ENCODE assay signal across 1 cellular context in the genomic region with DNA sequence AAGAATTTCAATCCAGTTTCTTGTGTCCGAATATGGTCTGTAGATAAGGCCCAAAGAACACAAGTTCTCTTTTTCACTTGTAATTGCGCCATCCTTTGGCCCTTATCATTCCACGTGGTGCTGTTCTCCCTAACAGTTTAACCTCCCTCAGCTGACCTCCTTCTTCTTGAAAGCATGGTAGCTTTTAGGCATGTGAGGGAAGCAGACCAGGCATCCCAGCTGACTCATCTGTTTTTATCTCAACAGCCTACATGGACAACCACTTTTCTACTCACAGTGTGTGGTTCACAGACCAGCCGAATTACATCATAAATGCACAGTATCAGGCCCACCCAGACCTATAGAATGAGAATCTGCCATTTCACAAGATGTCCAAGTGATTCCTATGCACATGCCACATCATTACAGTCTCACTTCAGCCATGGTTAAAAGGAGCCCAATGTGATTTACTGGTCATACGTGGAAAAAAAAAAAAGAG.
TF ChIP-seq lines count a peak whose summit lies in the region.

No MANE protein-coding gene starts in this region.

TF ChIP-seq in HepG2, 621 proteins besides CTCF, POLR2A, EP300 and RAD21 (continued from another document and continues in another):
- TF ChIP-seq NCOA2 (CRISPR knock-in tag; IDR thresholded peaks at IDR 0.05) = peak; percentile 82
- no peak for TF ChIP-seq RBM22 (optimal IDR thresholded peaks at IDR 0.05; ENCODE audit: low read length)
- no peak for TF ChIP-seq ONECUT2 (CRISPR knock-in tag; IDR thresholded peaks at IDR 0.05)
- TF ChIP-seq ADNP (CRISPR knock-in tag; IDR thresholded peaks at IDR 0.05) = no peak
- peak; percentile 57 for TF ChIP-seq ZFY (CRISPR knock-in tag; IDR thresholded peaks at IDR 0.05)
- no peak for TF ChIP-seq FOXA1 (IDR thresholded peaks at IDR 0.05)
- TF ChIP-seq FOXA1 (CRISPR knock-in tag; IDR thresholded peaks at IDR 0.05) = peak; percentile 39; the same call in 1 of the 2 replicates
- TF ChIP-seq, protein P1, sequence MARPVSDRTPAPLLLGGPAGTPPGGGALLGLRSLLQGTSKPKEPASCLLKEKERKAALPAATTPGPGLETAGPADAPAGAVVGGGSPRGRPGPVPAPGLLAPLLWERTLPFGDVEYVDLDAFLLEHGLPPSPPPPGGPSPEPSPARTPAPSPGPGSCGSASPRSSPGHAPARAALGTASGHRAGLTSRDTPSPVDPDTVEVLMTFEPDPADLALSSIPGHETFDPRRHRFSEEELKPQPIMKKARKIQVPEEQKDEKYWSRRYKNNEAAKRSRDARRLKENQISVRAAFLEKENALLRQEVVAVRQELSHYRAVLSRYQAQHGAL (CRISPR knock-in tag; IDR thresholded peaks at IDR 0.05; ENCODE audit: not compliant biosample characterization) = no peak
- TF ChIP-seq, protein P2, sequence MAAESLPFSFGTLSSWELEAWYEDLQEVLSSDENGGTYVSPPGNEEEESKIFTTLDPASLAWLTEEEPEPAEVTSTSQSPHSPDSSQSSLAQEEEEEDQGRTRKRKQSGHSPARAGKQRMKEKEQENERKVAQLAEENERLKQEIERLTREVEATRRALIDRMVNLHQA (CRISPR knock-in tag; IDR thresholded peaks at IDR 0.05) = no peak
- no peak for TF ChIP-seq MEIS2 (CRISPR knock-in tag; IDR thresholded peaks at IDR 0.05)
- no peak for TF ChIP-seq ZNF318 (CRISPR knock-in tag; IDR thresholded peaks at IDR 0.05)
- no peak for TF ChIP-seq GABPA (IDR thresholded peaks at IDR 0.05; ENCODE audit: low read depth, low read length)
- 0 out of 2 replicates have a peak, but pooled peaks have one; percentile 16 for TF ChIP-seq GABPA (CRISPR knock-in tag; IDR thresholded peaks at IDR 0.05; ENCODE audit: low read depth)
- TF ChIP-seq MXI1 (IDR thresholded peaks at IDR 0.05; ENCODE audit: borderline replicate concordance, low read depth, low read length) = peak; percentile 86; the same call in 1 of the 3 replicates
- TF ChIP-seq, protein P3, sequence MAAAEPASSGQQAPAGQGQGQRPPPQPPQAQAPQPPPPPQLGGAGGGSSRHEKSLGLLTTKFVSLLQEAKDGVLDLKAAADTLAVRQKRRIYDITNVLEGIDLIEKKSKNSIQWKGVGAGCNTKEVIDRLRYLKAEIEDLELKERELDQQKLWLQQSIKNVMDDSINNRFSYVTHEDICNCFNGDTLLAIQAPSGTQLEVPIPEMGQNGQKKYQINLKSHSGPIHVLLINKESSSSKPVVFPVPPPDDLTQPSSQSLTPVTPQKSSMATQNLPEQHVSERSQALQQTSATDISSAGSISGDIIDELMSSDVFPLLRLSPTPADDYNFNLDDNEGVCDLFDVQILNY (CRISPR knock-in tag; conservative IDR thresholded peaks at IDR 0.05) = no peak
- TF ChIP-seq HNRNPLL (IDR thresholded peaks at IDR 0.05; ENCODE audit: low read depth, low read length, poor library complexity, severe bottlenecking) = no peak
- TF ChIP-seq SIX1 (CRISPR knock-in tag; IDR thresholded peaks at IDR 0.05; ENCODE audit: borderline replicate concordance) = peak; percentile 34; the same call in 1 of the 2 replicates
- TF ChIP-seq ARNTL (CRISPR knock-in tag; IDR thresholded peaks at IDR 0.05) = 0 out of 2 replicates have a peak, but pooled peaks have one; percentile 39
- peak; percentile 51; the same call in 1 of the 2 replicates for TF ChIP-seq TSC22D2 (CRISPR knock-in tag; IDR thresholded peaks at IDR 0.05; ENCODE audit: borderline replicate concordance)
- peak; percentile 78 for TF ChIP-seq SALL1 (CRISPR knock-in tag; IDR thresholded peaks at IDR 0.05)
- peak; percentile 64; the same call in 1 of the 2 replicates for TF ChIP-seq KMT2B (CRISPR knock-in tag; IDR thresholded peaks at IDR 0.05)
- peak; percentile 56; the same call in 1 of the 2 replicates for TF ChIP-seq ZBTB33 (CRISPR knock-in tag; IDR thresholded peaks at IDR 0.05)
- TF ChIP-seq ZNF260 (CRISPR knock-in tag; IDR thresholded peaks at IDR 0.05; ENCODE audit: borderline replicate concordance, low read depth) = no peak
- TF ChIP-seq ERF (CRISPR knock-in tag; IDR thresholded peaks at IDR 0.05) = peak; percentile 62; the same call in 1 of the 2 replicates
- no peak for TF ChIP-seq ZNF543 (CRISPR knock-in tag; IDR thresholded peaks at IDR 0.05)
- TF ChIP-seq MBNL3 (CRISPR knock-in tag; conservative IDR thresholded peaks at IDR 0.05) = no peak
- TF ChIP-seq, protein P4, sequence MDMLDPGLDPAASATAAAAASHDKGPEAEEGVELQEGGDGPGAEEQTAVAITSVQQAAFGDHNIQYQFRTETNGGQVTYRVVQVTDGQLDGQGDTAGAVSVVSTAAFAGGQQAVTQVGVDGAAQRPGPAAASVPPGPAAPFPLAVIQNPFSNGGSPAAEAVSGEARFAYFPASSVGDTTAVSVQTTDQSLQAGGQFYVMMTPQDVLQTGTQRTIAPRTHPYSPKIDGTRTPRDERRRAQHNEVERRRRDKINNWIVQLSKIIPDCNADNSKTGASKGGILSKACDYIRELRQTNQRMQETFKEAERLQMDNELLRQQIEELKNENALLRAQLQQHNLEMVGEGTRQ (IDR thresholded peaks at IDR 0.05; ENCODE audit: low read depth, low read length) = peak; percentile 31; the same call in 1 of the 2 replicates
- TF ChIP-seq, protein P4 (CRISPR knock-in tag; IDR thresholded peaks at IDR 0.05; ENCODE audit: borderline replicate concordance) = no peak; the same call in 1 of the 2 replicates
- TF ChIP-seq PITX1 (CRISPR knock-in tag; IDR thresholded peaks at IDR 0.05) = no peak; the same call in 1 of the 2 replicates
- no peak for TF ChIP-seq ARNT2 (CRISPR knock-in tag; IDR thresholded peaks at IDR 0.05; ENCODE audit: low read depth)
- TF ChIP-seq ZNF496 (CRISPR knock-in tag; IDR thresholded peaks at IDR 0.05; ENCODE audit: insufficient replicate concordance) = no peak
- TF ChIP-seq RCOR2 (CRISPR knock-in tag; IDR thresholded peaks at IDR 0.05) = peak; percentile 30; the same call in 1 of the 2 replicates
- no peak; the same call in 1 of the 2 replicates for TF ChIP-seq POGK (CRISPR knock-in tag; conservative IDR thresholded peaks at IDR 0.05)
- peak; percentile 67; the same call in 1 of the 2 replicates for TF ChIP-seq ZKSCAN8 (CRISPR knock-in tag; IDR thresholded peaks at IDR 0.05; ENCODE audit: borderline replicate concordance)
- TF ChIP-seq FIP1L1 (IDR thresholded peaks at IDR 0.05; ENCODE audit: borderline replicate concordance, insufficient read depth, low read depth, low read length) = no peak
- TF ChIP-seq, protein P5, sequence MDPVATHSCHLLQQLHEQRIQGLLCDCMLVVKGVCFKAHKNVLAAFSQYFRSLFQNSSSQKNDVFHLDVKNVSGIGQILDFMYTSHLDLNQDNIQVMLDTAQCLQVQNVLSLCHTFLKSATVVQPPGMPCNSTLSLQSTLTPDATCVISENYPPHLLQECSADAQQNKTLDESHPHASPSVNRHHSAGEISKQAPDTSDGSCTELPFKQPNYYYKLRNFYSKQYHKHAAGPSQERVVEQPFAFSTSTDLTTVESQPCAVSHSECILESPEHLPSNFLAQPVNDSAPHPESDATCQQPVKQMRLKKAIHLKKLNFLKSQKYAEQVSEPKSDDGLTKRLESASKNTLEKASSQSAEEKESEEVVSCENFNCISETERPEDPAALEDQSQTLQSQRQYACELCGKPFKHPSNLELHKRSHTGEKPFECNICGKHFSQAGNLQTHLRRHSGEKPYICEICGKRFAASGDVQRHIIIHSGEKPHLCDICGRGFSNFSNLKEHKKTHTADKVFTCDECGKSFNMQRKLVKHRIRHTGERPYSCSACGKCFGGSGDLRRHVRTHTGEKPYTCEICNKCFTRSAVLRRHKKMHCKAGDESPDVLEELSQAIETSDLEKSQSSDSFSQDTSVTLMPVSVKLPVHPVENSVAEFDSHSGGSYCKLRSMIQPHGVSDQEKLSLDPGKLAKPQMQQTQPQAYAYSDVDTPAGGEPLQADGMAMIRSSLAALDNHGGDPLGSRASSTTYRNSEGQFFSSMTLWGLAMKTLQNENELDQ (CRISPR knock-in tag; IDR thresholded peaks at IDR 0.05; ENCODE audit: borderline replicate concordance) = no peak
- TF ChIP-seq AGO1 (IDR thresholded peaks at IDR 0.05; ENCODE audit: low read depth, low read length, poor library complexity, severe bottlenecking) = no peak
- TF ChIP-seq GABPB1 (CRISPR knock-in tag; IDR thresholded peaks at IDR 0.05) = peak; percentile 34; the same call in 1 of the 2 replicates
- no peak for TF ChIP-seq ZNF788 (CRISPR knock-in tag; IDR thresholded peaks at IDR 0.05; ENCODE audit: borderline replicate concordance)
